In genomic region chr4:10097906-10098769, GRCh38 we compare ENCODE assay signal across 10 cellular contexts. TPM values are rescaled to one million over a fixed set of nuclear protein-coding genes. Genes with fewer than 3 reads are reported as not detected.
DNase-seq lines count a peak whose midpoint lies in the region; ATAC-seq and TF ChIP-seq lines count a peak whose summit lies in the region.
"Had no signal": no experiment of that assay in that cellular context is flagged by ENCODE, and none has a peak within 500 bp of the region (broad histone marks: within the 10 kb centered on the region; RNA-seq: fewer than 3 reads in every experiment).

No MANE protein-coding gene starts in this region.

- DNase-seq in T-helper 2 cell treated with Interferon-gamma antibody and Interleukin-4, amounts not matched to agents 5 μg/mL and 100 μg/mL, for 36 hours (ENCODE audit: low spot score) = no peak
- DNase-seq in T-helper 2 cell (no peak), T-helper 17 cell (no peak), endothelial cell (ENCODE audit: low spot score) (no peak)
- DNase-seq in activated effector memory CD4-positive, alpha-beta T cell treated with Interleukin-2 at 50 U/mL for 16 hours = no peak
- DNase-seq: H7, NCI-H526 treated with DMSO at 0.1 percent for 48 hours had no signal

- no peaks in the 10 kb centered on the region for H3K27me3 Mint-ChIP-seq in T-helper 2 cell treated with Interferon-gamma antibody and Interleukin-4, amounts not matched to agents 5 μg/mL and 100 μg/mL, for 36 hours (ENCODE audit: low read depth)
- H3K27me3 Mint-ChIP-seq in T-helper 17 cell = no peaks in the 10 kb centered on the region
- peaks cover 14% of the 10 kb centered on the region for H3K27me3 Mint-ChIP-seq in endothelial cell (ENCODE audit: unreplicated experiment)
- no peaks in the 10 kb centered on the region for H3K27me3 Mint-ChIP-seq in stimulated activated memory B cell treated with anti-CD40 and anti-IgM and Interleukin-4, amounts not matched to agents 10 μg/mL and 1 μg/mL and 100 μg/mL, for 72 hours

- ATAC-seq in T-helper 17 cell = no peak
- ATAC-seq in stimulated activated memory B cell treated with anti-CD40 and anti-IgM and Interleukin-4, amounts not matched to agents 10 μg/mL and 1 μg/mL and 100 μg/mL, for 72 hours = no peak
- ATAC-seq in GM19397 (IDR thresholded peaks at IDR 0.05; ENCODE audit: unreplicated experiment) = no peak
- no peak for ATAC-seq in HG03095 (IDR thresholded peaks at IDR 0.05; ENCODE audit: unreplicated experiment)

- H3K4me1 Mint-ChIP-seq in T-helper 2 cell treated with Interferon-gamma antibody and Interleukin-4, amounts not matched to agents 5 μg/mL and 100 μg/mL, for 36 hours (ENCODE audit: low read depth) = peaks cover 93% of the 10 kb centered on the region
- H3K4me1 Mint-ChIP-seq in T-helper 17 cell (peaks cover 78% of the 10 kb centered on the region), endothelial cell (ENCODE audit: unreplicated experiment) (peaks cover 18% of the 10 kb centered on the region)
- peaks cover 92% of the 10 kb centered on the region for H3K4me1 Mint-ChIP-seq in stimulated activated memory B cell treated with anti-CD40 and anti-IgM and Interleukin-4, amounts not matched to agents 10 μg/mL and 1 μg/mL and 100 μg/mL, for 72 hours

- H3K9me3 ChIP-seq in T-helper 17 cell (ENCODE audit: control insufficient read depth, low read length, poor library complexity, severe bottlenecking) = no peaks in the 10 kb centered on the region

- H3K9me3 Mint-ChIP-seq in T-helper 2 cell treated with Interferon-gamma antibody and Interleukin-4, amounts not matched to agents 5 μg/mL and 100 μg/mL, for 36 hours = no peaks in the 10 kb centered on the region
- H3K9me3 Mint-ChIP-seq in endothelial cell (ENCODE audit: unreplicated experiment) = no peaks in the 10 kb centered on the region
- H3K9me3 Mint-ChIP-seq in stimulated activated memory B cell treated with anti-CD40 and anti-IgM and Interleukin-4, amounts not matched to agents 10 μg/mL and 1 μg/mL and 100 μg/mL, for 72 hours = no peaks in the 10 kb centered on the region

- H3K36me3 Mint-ChIP-seq in T-helper 2 cell treated with Interferon-gamma antibody and Interleukin-4, amounts not matched to agents 5 μg/mL and 100 μg/mL, for 36 hours (ENCODE audit: low read depth) = peaks cover 90% of the 10 kb centered on the region
- H3K36me3 Mint-ChIP-seq in T-helper 17 cell (ENCODE audit: low read depth) = peaks cover 4% of the 10 kb centered on the region
- H3K36me3 Mint-ChIP-seq in endothelial cell (ENCODE audit: low read depth, unreplicated experiment) = peaks cover 63% of the 10 kb centered on the region
- H3K36me3 Mint-ChIP-seq in stimulated activated memory B cell treated with anti-CD40 and anti-IgM and Interleukin-4, amounts not matched to agents 10 μg/mL and 1 μg/mL and 100 μg/mL, for 72 hours = peaks cover 64% of the 10 kb centered on the region

- H3K27ac Mint-ChIP-seq in T-helper 2 cell treated with Interferon-gamma antibody and Interleukin-4, amounts not matched to agents 5 μg/mL and 100 μg/mL, for 36 hours = peak overlapping the region; percentile 95
- H3K27ac Mint-ChIP-seq in T-helper 17 cell (peak overlapping the region; percentile 97), endothelial cell (ENCODE audit: unreplicated experiment) (peak overlapping the region; percentile 0)
- peak overlapping the region; percentile 91 for H3K27ac Mint-ChIP-seq in stimulated activated memory B cell treated with anti-CD40 and anti-IgM and Interleukin-4, amounts not matched to agents 10 μg/mL and 1 μg/mL and 100 μg/mL, for 72 hours

- no peak for TF ChIP-seq CTCF in endothelial cell (IDR thresholded peaks at IDR 0.05; ENCODE audit: unreplicated experiment)

- H3K4me3 Mint-ChIP-seq in T-helper 2 cell treated with Interferon-gamma antibody and Interleukin-4, amounts not matched to agents 5 μg/mL and 100 μg/mL, for 36 hours = peak overlapping the region; percentile 24
- H3K4me3 Mint-ChIP-seq in T-helper 17 cell (peak overlapping the region; percentile 77), endothelial cell (ENCODE audit: unreplicated experiment) (no peak overlapping the region)
- H3K4me3 Mint-ChIP-seq in stimulated activated memory B cell treated with anti-CD40 and anti-IgM and Interleukin-4, amounts not matched to agents 10 μg/mL and 1 μg/mL and 100 μg/mL, for 72 hours = no peak overlapping the region

RNA-seq across cellular contexts. Expression of gene WDR1, which starts 18.5 kb away (rescaled TPM):
- total RNA-seq in T-helper 17 cell (100 to 1,000 TPM; 268 to 366 TPM), endothelial cell (ENCODE audit: unreplicated experiment) (501 TPM)

Comparison
In these comparisons a context has a peak if more than half of its experiments do, and no peak if none do; other contexts are left out.
1. H3K27ac Mint-ChIP-seq: peak in every context shown above with its lines; median percentile 97 in T-helper 17 cell; 95 in T-helper 2 cell treated with Interferon-gamma antibody and Interleukin-4, amounts not matched to agents 5 μg/mL and 100 μg/mL, for 36 hours; 91 in stimulated activated memory B cell treated with anti-CD40 and anti-IgM and Interleukin-4, amounts not matched to agents 10 μg/mL and 1 μg/mL and 100 μg/mL, for 72 hours; 0 in endothelial cell.
2. H3K4me3 Mint-ChIP-seq: peak in T-helper 2 cell treated with Interferon-gamma antibody and Interleukin-4, amounts not matched to agents 5 μg/mL and 100 μg/mL, for 36 hours (single experiment) and T-helper 17 cell (single experiment); none in endothelial cell (single experiment) and stimulated activated memory B cell treated with anti-CD40 and anti-IgM and Interleukin-4, amounts not matched to agents 10 μg/mL and 1 μg/mL and 100 μg/mL, for 72 hours (single experiment).